In genomic region chr17:81832608-81833159, GRCh38 we compare ENCODE assay signal across 8 cellular contexts. TPM values are rescaled to one million over a fixed set of nuclear protein-coding genes. Genes with fewer than 3 reads are reported as not detected.
DNase-seq lines count a peak whose midpoint lies in the region; ATAC-seq and TF ChIP-seq lines count a peak whose summit lies in the region.

No MANE protein-coding gene starts in this region.

- H3K36me3 ChIP-seq in tibial artery = peaks cover 0 to 5% (median 0%) of the 10 kb centered on the region in 3 donors

- peak overlapping the region; percentile 88 to 92 (median 90) for H3K4me3 Mint-ChIP-seq in nephron

- peaks cover 14% of the 10 kb centered on the region for H3K4me1 Mint-ChIP-seq in nephron

- ATAC-seq in GM19351 (IDR thresholded peaks at IDR 0.05; ENCODE audit: unreplicated experiment) (peak; percentile 30), HG03469 (IDR thresholded peaks at IDR 0.05; ENCODE audit: unreplicated experiment) (peak; percentile 9)

- peaks cover 0 to 32% (median 25%) of the 10 kb centered on the region in 4 donors for H3K4me1 ChIP-seq in tibial artery

- TF ChIP-seq CTCF in AG04450 (IDR thresholded peaks at IDR 0.05; ENCODE audit: low read depth, low read length) (no peak), nephron (IDR thresholded peaks at IDR 0.05; ENCODE audit: unreplicated experiment in 3 of 3) (no peak), tibial artery (IDR thresholded peaks at IDR 0.05) (no peak)

- CTCF ChIA-PET in AG04450 (lab: Charles Lee) = interaction anchor here (0.6 kb wide), 1 partner anchor 169 kb away, joined by 4 read pairs; no protein-coding TSS in a partner anchor

- DNase-seq in AG04450 (ENCODE audit: low read depth, low spot score) = no peak
- peak; percentile 56 to 64 for DNase-seq in activated CD4-positive, alpha-beta T cell treated with anti-CD3 and anti-CD28 coated beads, Interleukin-2, amount 50 U/mL, for 48 hours
- DNase-seq in erythroblast (lab: John Stamatoyannopoulos, UW) = peak; percentile 59 to 69
- DNase-seq in tibial artery = peak in 1 of 2 donors; percentile 75
- DNase-seq in AML-193 (lab: John Stamatoyannopoulos, UW) = no peak

- POLR2A ChIA-PET in AG04450 (lab: Yijun Ruan, JAX) = interaction anchor here (0.9 to 1.7 kb wide), 10 partner anchors 10 to 130 kb away, joined by 3 to 12 read pairs (median 6); partner anchors contain the start of genes MRPL12 and P4HB

- peak overlapping the region; percentile 80 for H3K4me3 ChIP-seq in AG04450 (ENCODE audit: low read depth, low read length)
- peak overlapping the region; percentile 69 to 85 for H3K4me3 ChIP-seq in tibial artery

- H3K27ac ChIP-seq in AG04450 (ENCODE audit: low read depth, low read length) = peak overlapping the region; percentile 78
- H3K27ac ChIP-seq in tibial artery = peak overlapping the region; percentile 91 to 96

- TF ChIP-seq POLR2A in erythroblast (IDR thresholded peaks at IDR 0.05; ENCODE audit: low read length) = no peak

- no peaks in the 10 kb centered on the region; the same call in 1 of the 2 replicates for H3K9me3 ChIP-seq in AG04450 (ENCODE audit: control insufficient read depth, insufficient read depth, low read length)
- H3K9me3 ChIP-seq in tibial artery = no peaks in the 10 kb centered on the region

- intact Hi-C loops in tibial artery (cut with DNase I; ENCODE audit: low total_unique reads) = no loop called here

- H3K36me3 Mint-ChIP-seq in nephron (ENCODE audit: low read depth) = no peaks in the 10 kb centered on the region

- H3K27me3 ChIP-seq in AG04450 (ENCODE audit: control insufficient read depth, insufficient read depth, low read length) = no peaks in the 10 kb centered on the region
- H3K27me3 ChIP-seq in tibial artery = no peaks in the 10 kb centered on the region

- peak overlapping the region; percentile 34 to 91 (median 85) for H3K27ac Mint-ChIP-seq in nephron

- H3K27me3 Mint-ChIP-seq in nephron (ENCODE audit: low read depth) = no peaks in the 10 kb centered on the region

- no peaks in the 10 kb centered on the region for H3K9me3 Mint-ChIP-seq in nephron

RNA-seq across cellular contexts. Expression of gene MCRIP1, which starts 0.4 kb away (rescaled TPM):
- polyA plus RNA-seq in AG04450 (2011; rRNA removed) = 63.2 and 88.2 TPM in 2 replicates
- polyA minus RNA-seq in AG04450 (2011; rRNA and poly(A)+ RNA removed) = 15.6 and 16.4 TPM in 2 replicates

RNA-seq across cellular contexts. Expression of gene PPP1R27, which starts 2.2 kb away (rescaled TPM):
- polyA plus RNA-seq in AG04450 (2011; rRNA removed) = not detected in 2 replicates
- polyA minus RNA-seq in AG04450 (2011; rRNA and poly(A)+ RNA removed) = not detected in 2 replicates

RNA-seq across cellular contexts. Expression of gene P4HB, which starts 27.7 kb away (rescaled TPM):
- 158 and 342 TPM in 2 replicates for polyA plus RNA-seq in AG04450 (2011; rRNA removed)
- polyA minus RNA-seq in AG04450 (2011; rRNA and poly(A)+ RNA removed) = 175 and 204 TPM in 2 replicates

RNA-seq across cellular contexts. Expression of gene GCGR, which starts 28.7 kb away (rescaled TPM):
- not detected in 2 replicates for polyA plus RNA-seq in AG04450 (2011; rRNA removed)
- polyA minus RNA-seq in AG04450 (2011; rRNA and poly(A)+ RNA removed) = not detected in 2 replicates

RNA-seq across cellular contexts. Expression of gene ARHGDIA, which starts 38.5 kb away (rescaled TPM):
- 62.2 and 78.6 TPM in 2 replicates for polyA plus RNA-seq in AG04450 (2011; rRNA removed)
- polyA minus RNA-seq in AG04450 (2011; rRNA and poly(A)+ RNA removed) = 48.6 and 62.3 TPM in 2 replicates

Comparison
In these comparisons a context has a peak if more than half of its experiments do, and no peak if none do; other contexts are left out.
1. DNase-seq: peak in activated CD4-positive, alpha-beta T cell treated with anti-CD3 and anti-CD28 coated beads, Interleukin-2, amount 50 U/mL, for 48 hours (2 of 2) and erythroblast (2 of 2); none in AG04450 (single experiment) and AML-193 (0 of 2).